In genomic region chr1:245953876-245954660, GRCh38 we compare ENCODE assay signal across 8 cellular contexts.
DNase-seq lines count a peak whose midpoint lies in the region; ATAC-seq, FAIRE-seq and TF ChIP-seq lines count a peak whose summit lies in the region.

No MANE protein-coding gene starts in this region.

- intact Hi-C loops in cardiac septum (cut with DNase I): no loop called here

- H3K79me2 ChIP-seq in astrocyte (ENCODE audit: insufficient read depth, low read length): no peaks in the 10 kb centered on the region

- H3K27ac ChIP-seq in right atrium auricular region (peak overlapping the region; percentile 8 to 10), astrocyte (ENCODE audit: low read depth, low read length) (no peak overlapping the region), muscle layer of duodenum (ENCODE audit: low read length) (peak overlapping the region; percentile 68)

- no peak for FAIRE-seq in astrocyte (lab: Jason Lieb, UNC)

- H3K4me3 ChIP-seq in right atrium auricular region (peak overlapping the region in 1 of 2 donors; percentile 24), astrocyte (ENCODE audit: insufficient read depth, low read depth, low read length) (no peak overlapping the region), muscle layer of duodenum (ENCODE audit: low read depth in 1 of 2, low read length in 2 of 2) (peak overlapping the region; percentile 18 to 72)

- H3K4me2 ChIP-seq in astrocyte (ENCODE audit: low read length): peak overlapping the region; percentile 71

- in situ Hi-C loops in G401 (cut with HindIII; ENCODE audit: low sequenced_read_pairs): no loop called here

- H3K27me3 Mint-ChIP-seq in astrocyte (ENCODE audit: low read depth, unreplicated experiment): no peaks in the 10 kb centered on the region

- no peaks in the 10 kb centered on the region for H4K20me1 ChIP-seq in astrocyte (ENCODE audit: insufficient read depth, low read length)

- H3K4me1 ChIP-seq in right atrium auricular region: no peaks in the 10 kb centered on the region
- H3K4me1 ChIP-seq in astrocyte (ENCODE audit: insufficient read depth, low read length): peaks cover 2% of the 10 kb centered on the region
- H3K4me1 ChIP-seq in muscle layer of duodenum (ENCODE audit: control insufficient read depth in 1 of 2, insufficient read depth in 2 of 2, low read length in 2 of 2): peaks cover 0 to 4% of the 10 kb centered on the region in 2 donors

- peak; percentile 64 for ATAC-seq in HG03354 (IDR thresholded peaks at IDR 0.05; ENCODE audit: poor library complexity, severe bottlenecking, unreplicated experiment)

- no peak overlapping the region for H3K27ac Mint-ChIP-seq in astrocyte (ENCODE audit: unreplicated experiment)

- no peak overlapping the region for H3K4me3 Mint-ChIP-seq in astrocyte (ENCODE audit: unreplicated experiment)

- TF ChIP-seq CTCF in right atrium auricular region (IDR thresholded peaks at IDR 0.05) (no peak), astrocyte (IDR thresholded peaks at IDR 0.05; ENCODE audit: insufficient read depth, low read depth, low read length) (no peak)

- H3K9ac ChIP-seq in astrocyte (ENCODE audit: low read length): peak overlapping the region; percentile 41

- H3K4me1 Mint-ChIP-seq in astrocyte (ENCODE audit: low read depth, unreplicated experiment): peaks cover 6% of the 10 kb centered on the region

- no peaks in the 10 kb centered on the region for H3K9me3 Mint-ChIP-seq in astrocyte (ENCODE audit: unreplicated experiment)

- no peak overlapping the region for H2AFZ ChIP-seq in astrocyte (ENCODE audit: low read depth, low read length)

- no peak for DNase-seq in right atrium auricular region (ENCODE audit: low spot score)
- no peak for DNase-seq in cardiac septum (ENCODE audit: low spot score)
- no peak for DNase-seq in astrocyte (ENCODE audit: low read depth)
- DNase-seq in H4 (ENCODE audit: low spot score): no peak
- DNase-seq in OCI-M2 (lab: John Stamatoyannopoulos, UW; ENCODE audit: unreplicated experiment): no peak
- no peak for DNase-seq in G401 (ENCODE audit: low spot score)

- H3K9me3 ChIP-seq in right atrium auricular region: no peaks in the 10 kb centered on the region
- H3K9me3 ChIP-seq in astrocyte (ENCODE audit: insufficient read depth, low read depth, low read length): no peaks in the 10 kb centered on the region
- H3K9me3 ChIP-seq in muscle layer of duodenum (ENCODE audit: control insufficient read depth in 1 of 2, low read length in 2 of 2): no peaks in the 10 kb centered on the region

- H3K36me3 Mint-ChIP-seq in astrocyte (ENCODE audit: low read depth, unreplicated experiment): no peaks in the 10 kb centered on the region

- H3K36me3 ChIP-seq in right atrium auricular region (no peaks in the 10 kb centered on the region), astrocyte (ENCODE audit: insufficient read depth, low read length) (no peaks in the 10 kb centered on the region), muscle layer of duodenum (ENCODE audit: control insufficient read depth in 1 of 2, insufficient read depth in 2 of 2, low read length in 2 of 2) (no peaks in the 10 kb centered on the region)

- H3K27me3 ChIP-seq in right atrium auricular region: no peaks in the 10 kb centered on the region
- H3K27me3 ChIP-seq in astrocyte (ENCODE audit: insufficient read depth, low read length): no peaks in the 10 kb centered on the region
- no peaks in the 10 kb centered on the region for H3K27me3 ChIP-seq in muscle layer of duodenum (ENCODE audit: low read depth, low read length)
